Comparison of ENCODE assay signal across 8 cellular contexts in the genomic region with DNA sequence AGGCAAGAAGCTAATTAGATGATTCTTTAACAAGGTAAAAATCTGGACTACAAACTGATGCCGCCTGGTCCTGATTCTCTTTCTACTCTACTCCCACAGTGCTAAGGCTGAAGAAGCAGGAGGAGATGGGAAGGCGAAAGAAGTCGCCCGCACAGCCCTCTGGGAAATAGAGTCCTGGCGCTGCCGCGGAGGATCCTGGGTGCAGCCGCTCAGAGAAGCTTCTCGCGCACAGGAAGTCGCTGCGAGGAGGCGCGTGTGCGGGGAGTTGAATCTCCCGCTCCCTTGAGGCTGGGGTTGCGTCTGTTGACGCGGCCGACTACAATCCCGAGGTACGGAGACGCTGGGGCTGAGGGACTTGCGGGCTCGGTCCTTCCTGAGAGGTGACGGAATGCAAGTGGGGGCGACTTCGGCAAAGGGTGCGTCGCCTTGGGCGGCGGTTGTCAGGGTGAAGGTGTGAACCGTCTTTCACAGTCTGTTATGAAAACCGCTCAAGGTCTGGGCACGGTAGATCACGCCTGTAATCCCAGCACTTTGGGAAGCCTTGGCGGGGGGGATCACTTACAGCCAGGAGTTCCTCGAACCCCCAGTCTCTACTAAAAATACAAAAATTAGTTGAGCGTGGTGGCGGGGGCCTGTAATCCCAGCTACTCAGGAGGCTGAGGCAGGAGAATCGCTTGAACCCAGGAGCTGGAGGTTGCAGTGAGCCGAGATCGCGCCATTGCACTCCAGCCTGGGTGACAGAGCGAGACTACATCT. TPM values are rescaled to one million over a fixed set of nuclear protein-coding genes. Genes with fewer than 3 reads are reported as not detected.
DNase-seq lines count a peak whose midpoint lies in the region; ATAC-seq and TF ChIP-seq lines count a peak whose summit lies in the region.

Gene ZNF473 (plus strand): TSS at position 212 of the 756 bp plus-strand sequence. CDS start 5,078 bp downstream, outside the sequence.

- H3K4me3 ChIP-seq in GM12875 (ENCODE audit: low read depth, low read length): peak within 1 kb of the TSS; percentile 96

- ATAC-seq in HG02588 (IDR thresholded peaks at IDR 0.05; ENCODE audit: unreplicated experiment) (peak; percentile 63), sciatic nerve (peak; percentile 93)

- intact Hi-C loops in sciatic nerve (cut with DNase I): no loop called here

- DNase-seq in NCI-H128 (lab: John Stamatoyannopoulos, UW; ENCODE audit: unreplicated experiment) (peak; percentile 97), T-helper 2 cell (peak; percentile 79 to 98 (median 92)), hippocampal formation (lab: John Stamatoyannopoulos, UW) (peak; percentile 96 to 98), sciatic nerve (ENCODE audit: low spot score) (peak; percentile 96), KBM-7 (no peak)

- peak within 1 kb of the TSS; percentile 84 for H3K27ac ChIP-seq in angular gyrus (ENCODE audit: low read depth, low read length)

- in situ Hi-C loops in KBM-7 (cut with MboI; ENCODE audit: low pct_unique_long_range_greater_than_20kb, low sequenced_read_pairs): no loop called here

- no peak for TF ChIP-seq CTCF in GM12875 (IDR thresholded peaks at IDR 0.05; ENCODE audit: borderline replicate concordance, insufficient read depth, low read depth, low read length)

RNA-seq across cellular contexts. Expression of gene ZNF473, which starts in this region (rescaled TPM):
- total RNA-seq in sciatic nerve: 9.0 TPM
